In the genomic region with DNA sequence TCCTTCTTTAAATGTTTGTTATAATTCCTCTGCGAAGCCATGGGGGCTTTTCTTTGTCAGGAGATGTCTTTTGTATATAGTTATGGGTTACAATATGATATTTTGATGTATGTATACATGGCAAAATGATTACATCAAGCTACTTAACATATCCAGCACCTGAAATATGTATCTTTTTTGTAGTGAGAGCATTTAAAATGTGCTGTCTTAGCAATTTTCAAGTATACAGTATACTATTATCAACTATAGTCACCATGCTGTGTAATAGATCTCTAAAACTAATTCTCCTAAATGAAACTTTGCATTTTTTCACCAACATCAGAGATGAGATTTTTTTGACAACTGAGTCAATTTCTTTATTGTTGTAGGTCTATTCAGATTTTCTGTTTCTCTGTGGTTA, we compare ENCODE assay signal across 6 cellular contexts.
"Had no signal": no experiment of that assay in that cellular context is flagged by ENCODE, and none has a peak within 500 bp of the region (broad histone marks: within the 10 kb centered on the region; RNA-seq: fewer than 3 reads in every experiment).

No MANE protein-coding gene starts in this region.

- H3K36me3 Mint-ChIP-seq: IgD-negative memory B cell had no signal

- H3K27ac Mint-ChIP-seq: IgD-negative memory B cell had no signal

- H3K27me3 Mint-ChIP-seq: IgD-negative memory B cell had no signal

- H3K4me2 ChIP-seq: KMS-11 had no signal

- H3K27ac ChIP-seq: HL-60, KMS-11 had no signal

- H3K9ac ChIP-seq: KMS-11 had no signal

- DNase-seq: KBM-7, KG1 had no signal

- H3K4me3 Mint-ChIP-seq: IgD-negative memory B cell had no signal

- H3K4me1 Mint-ChIP-seq: IgD-negative memory B cell had no signal

- FAIRE-seq: HTR-8/SVneo had no signal
